Comparison of ENCODE assay signal across 11 cellular contexts in genomic region chr1:68340951-68341350, GRCh38.
"Had no signal": no experiment of that assay in that cellular context is flagged by ENCODE, and none has a peak within 500 bp of the region (broad histone marks: within the 10 kb centered on the region; RNA-seq: fewer than 3 reads in every experiment).

No MANE protein-coding gene starts in this region.

- H3K27ac ChIP-seq: GM23248 had no signal

- DNase-seq: GM23248, GOT3, H7, H9, HCEC 1CT, HFFc6 had no signal

- ATAC-seq: GM23338, HCT116 had no signal

- H3K4me3 ChIP-seq: GM23248, GM23338, HAP-1 had no signal

- FAIRE-seq: H1, H54 had no signal
